Comparison of ENCODE assay signal across 14 cellular contexts in the genomic region with DNA sequence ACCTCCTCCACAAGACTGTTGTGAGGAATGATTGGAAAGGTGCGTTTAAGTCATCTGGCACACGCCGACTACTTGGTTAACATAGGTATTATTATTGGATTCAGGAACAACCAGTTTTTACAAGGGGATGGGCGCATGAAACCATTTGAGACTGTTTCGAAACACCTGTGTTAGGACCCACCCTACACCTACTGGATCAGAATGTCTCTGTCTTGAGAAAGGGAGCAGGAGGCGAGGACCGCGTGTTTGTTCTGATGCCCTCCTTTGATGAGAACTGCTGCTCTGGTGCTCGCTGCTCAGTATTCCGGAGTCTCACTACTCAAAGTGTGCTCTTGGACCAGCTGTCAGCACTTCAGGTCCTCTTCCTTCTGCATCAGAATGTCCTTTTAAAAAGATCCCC. TPM values are rescaled to one million over a fixed set of nuclear protein-coding genes. Genes with fewer than 3 reads are reported as not detected.
DNase-seq lines count a peak whose midpoint lies in the region; ATAC-seq and TF ChIP-seq lines count a peak whose summit lies in the region.
"Had no signal": no experiment of that assay in that cellular context is flagged by ENCODE, and none has a peak within 500 bp of the region (broad histone marks: within the 10 kb centered on the region; RNA-seq: fewer than 3 reads in every experiment).

No MANE protein-coding gene starts in this region.

- no peak for DNase-seq in MCF 10A (ENCODE audit: unreplicated experiment)
- no peak for DNase-seq in mammary epithelial cell
- DNase-seq in left lobe of liver (ENCODE audit: low spot score) = no peak
- no peak for DNase-seq in sigmoid colon
- no peak for DNase-seq in RKO (ENCODE audit: low spot score)
- no peak for DNase-seq in activated naive CD8-positive, alpha-beta T cell treated with anti-CD3 and anti-CD28 coated beads, Interleukin-2, amount 50 U/mL, for 24 hours
- DNase-seq in mucosa of gallbladder (ENCODE audit: low spot score) = no peak
- DNase-seq: activated gamma-delta T cell, endodermal cell, NCI-H2227 treated with DMSO at 0.1 percent for 48 hours had no signal

- peaks cover 14% of the 10 kb centered on the region for H3K36me3 Mint-ChIP-seq in MCF 10A (ENCODE audit: insufficient read depth, unreplicated experiment)
- peaks cover 7% of the 10 kb centered on the region for H3K36me3 Mint-ChIP-seq in activated naive CD8-positive, alpha-beta T cell treated with anti-CD3 and anti-CD28 coated beads, Interleukin-2, amount 50 U/mL, for 24 hours (ENCODE audit: low read depth)

- CTCF ChIA-PET in MCF 10A (lab: Yijun Ruan, JAX) (interaction anchor here (0.6 to 1.6 kb wide), 4 partner anchors 8 to 311 kb away, joined by 3 to 4 read pairs (median 3); no protein-coding TSS in a partner anchor), mammary epithelial cell (lab: Charles Lee; ENCODE audit: low non-redundant PET) (no interaction called here)

- no peak for TF ChIP-seq EP300 in sigmoid colon (IDR thresholded peaks at IDR 0.05)

- no peak overlapping the region for H3K4me2 ChIP-seq in mammary epithelial cell (ENCODE audit: insufficient read depth, low read depth, low read length)
- H3K4me2 ChIP-seq: neural progenitor cell had no signal

- H3K36me3 ChIP-seq in mammary epithelial cell (ENCODE audit: insufficient read depth, low read length) = no peaks in the 10 kb centered on the region
- H3K36me3 ChIP-seq in sigmoid colon = peaks cover 4 to 19% (median 10%) of the 10 kb centered on the region in 4 donors
- no peaks in the 10 kb centered on the region for H3K36me3 ChIP-seq in urinary bladder (ENCODE audit: insufficient read depth)
- H3K36me3 ChIP-seq: neural progenitor cell had no signal

- no peaks in the 10 kb centered on the region for H3K9me3 Mint-ChIP-seq in MCF 10A (ENCODE audit: unreplicated experiment)
- H3K9me3 Mint-ChIP-seq in activated naive CD8-positive, alpha-beta T cell treated with anti-CD3 and anti-CD28 coated beads, Interleukin-2, amount 50 U/mL, for 24 hours = no peaks in the 10 kb centered on the region
- H3K9me3 Mint-ChIP-seq: endodermal cell, neural progenitor cell had no signal

- peak overlapping the region; percentile 79 for H3K27ac Mint-ChIP-seq in MCF 10A (ENCODE audit: low read depth, unreplicated experiment)
- no peak overlapping the region for H3K27ac Mint-ChIP-seq in activated naive CD8-positive, alpha-beta T cell treated with anti-CD3 and anti-CD28 coated beads, Interleukin-2, amount 50 U/mL, for 24 hours
- H3K27ac Mint-ChIP-seq: endodermal cell had no signal

- dilution Hi-C loops in mammary epithelial cell (cut with HindIII; ENCODE audit: low sequenced_read_pairs) = no loop called here

- BruUV-seq in MCF 10A (replicated peaks; lab: Mats Ljungman, UMichigan) (no TSS peak), mammary epithelial cell (replicated peaks; lab: Mats Ljungman, UMichigan) (no TSS peak)

- no peaks in the 10 kb centered on the region for H4K20me1 ChIP-seq in mammary epithelial cell (ENCODE audit: insufficient read depth, low read length)

- in situ Hi-C loops in mammary epithelial cell (cut with MboI; ENCODE audit: low sequenced_read_pairs in 2 of 2) = no loop called here

- H3K4me1 Mint-ChIP-seq in MCF 10A (ENCODE audit: insufficient read depth, unreplicated experiment) = peaks cover 34% of the 10 kb centered on the region
- H3K4me1 Mint-ChIP-seq in activated naive CD8-positive, alpha-beta T cell treated with anti-CD3 and anti-CD28 coated beads, Interleukin-2, amount 50 U/mL, for 24 hours = peaks cover 49% of the 10 kb centered on the region

- H3K27me3 ChIP-seq in mammary epithelial cell (ENCODE audit: insufficient read depth, low read length) (no peaks in the 10 kb centered on the region), sigmoid colon (no peaks in the 10 kb centered on the region)
- H3K27me3 ChIP-seq: neural progenitor cell, SJSA1 had no signal

- TF ChIP-seq CTCF in MCF 10A (IDR thresholded peaks at IDR 0.05; ENCODE audit: unreplicated experiment) (no peak), mammary epithelial cell (conservative IDR thresholded peaks at IDR 0.05 in 1 of 2, IDR thresholded peaks at IDR 0.05 in 1 of 2; ENCODE audit: extremely low read depth in 1 of 2, insufficient read depth in 1 of 2, low read depth in 1 of 2, low read length in 2 of 2) (no peak), sigmoid colon (IDR thresholded peaks at IDR 0.05) (no peak)

- H3K4me1 ChIP-seq in mammary epithelial cell (ENCODE audit: insufficient read depth, low read length) (peaks cover 12% of the 10 kb centered on the region), sigmoid colon (peaks cover 2 to 80% (median 59%) of the 10 kb centered on the region in 4 donors), urinary bladder (ENCODE audit: insufficient read depth) (peaks cover 4% of the 10 kb centered on the region)

- H3K9me3 ChIP-seq in mammary epithelial cell (replicated peaks; ENCODE audit: insufficient read depth, low read length) = no peaks in the 10 kb centered on the region
- no peaks in the 10 kb centered on the region for H3K9me3 ChIP-seq in sigmoid colon
- H3K9me3 ChIP-seq: SJSA1 had no signal

- H3K9ac ChIP-seq in mammary epithelial cell (ENCODE audit: insufficient read depth, low read length) = no peak overlapping the region
- H3K9ac ChIP-seq: neural progenitor cell had no signal

- H3K79me2 ChIP-seq in mammary epithelial cell (ENCODE audit: insufficient read depth, low read length) = no peaks in the 10 kb centered on the region

- no peak for TF ChIP-seq POLR2A in sigmoid colon (IDR thresholded peaks at IDR 0.05)

- H3K4me3 Mint-ChIP-seq in MCF 10A (ENCODE audit: unreplicated experiment) = no peak overlapping the region
- H3K4me3 Mint-ChIP-seq in activated naive CD8-positive, alpha-beta T cell treated with anti-CD3 and anti-CD28 coated beads, Interleukin-2, amount 50 U/mL, for 24 hours = no peak overlapping the region
- H3K4me3 Mint-ChIP-seq: endodermal cell, neural progenitor cell had no signal

- no peak overlapping the region for H3K4me3 ChIP-seq in mammary epithelial cell (replicated peaks in 1 of 3; ENCODE audit: insufficient read depth in 1 of 3, low read depth in 2 of 3, low read length in 3 of 3)
- no peak overlapping the region for H3K4me3 ChIP-seq in sigmoid colon
- H3K4me3 ChIP-seq in urinary bladder (ENCODE audit: low read depth, low read length) = no peak overlapping the region
- H3K4me3 ChIP-seq: neural progenitor cell, SJSA1 had no signal

- WGBS in mammary epithelial cell (ENCODE audit: low coverage, missing lambda C conversion rate) = 89% methylated on average over 7 of the region's 10 CpGs
- 93 to 94% methylated on average over 10 of the region's 10 CpGs for WGBS in sigmoid colon, 2 donors
- WGBS in urinary bladder = 88% methylated on average over 10 of the region's 10 CpGs

- ATAC-seq in left lobe of liver = peak; percentile 10
- no peak for ATAC-seq in activated naive CD8-positive, alpha-beta T cell treated with anti-CD3 and anti-CD28 coated beads, Interleukin-2, amount 50 U/mL, for 24 hours

- H3K27me3 Mint-ChIP-seq in MCF 10A (ENCODE audit: insufficient read depth, unreplicated experiment) = no peaks in the 10 kb centered on the region
- H3K27me3 Mint-ChIP-seq in activated naive CD8-positive, alpha-beta T cell treated with anti-CD3 and anti-CD28 coated beads, Interleukin-2, amount 50 U/mL, for 24 hours = no peaks in the 10 kb centered on the region

- no peak overlapping the region for H2AFZ ChIP-seq in mammary epithelial cell (ENCODE audit: low read depth, low read length)
- H2AFZ ChIP-seq: neural progenitor cell had no signal

- no peak overlapping the region for H3K27ac ChIP-seq in mammary epithelial cell (ENCODE audit: insufficient read depth, low read depth, low read length)
- peak overlapping the region; percentile 75 to 84 (median 82) for H3K27ac ChIP-seq in sigmoid colon
- peak overlapping the region; percentile 74 for H3K27ac ChIP-seq in urinary bladder (ENCODE audit: low read depth)
- H3K27ac ChIP-seq: 22Rv1, neural progenitor cell, SJSA1 had no signal

- POLR2A ChIA-PET in MCF 10A (lab: Yijun Ruan, JAX) = no interaction called here

- intact Hi-C loops in MCF 10A (cut with micrococcal nuclease) = no loop called here
- intact Hi-C loops in mammary epithelial cell (cut with micrococcal nuclease) = no loop called here
- intact Hi-C loops in sigmoid colon (cut with DNase I) = no loop called here

RNA-seq across cellular contexts. Expression of gene H6PD, which starts 7.3 kb away (rescaled TPM):
- 23.6 and 28.7 TPM in 2 replicates for total RNA-seq in MCF 10A (2022)
- 10 to 100 TPM; 12.6 to 18.0 TPM for total RNA-seq in mammary epithelial cell
- polyA plus RNA-seq in mammary epithelial cell = 5.4 TPM
- polyA minus RNA-seq in mammary epithelial cell = 12.0 TPM
- 116 TPM for total RNA-seq in left lobe of liver
- total RNA-seq in sigmoid colon = 10 to 100 TPM; 21.6 to 34.3 (median 25.0) TPM
- 10 to 100 TPM in 1 of 3 donors, 1 to 10 TPM in 2; 2.8 to 25.9 (median 3.0) TPM for polyA plus RNA-seq in sigmoid colon
- total RNA-seq in urinary bladder = 32.6 TPM
- polyA plus RNA-seq in urinary bladder = 26.6 TPM
- 45.6 TPM for total RNA-seq in mucosa of gallbladder

RNA-seq across cellular contexts. Expression of gene SPSB1, which starts 50.8 kb away (rescaled TPM):
- total RNA-seq in MCF 10A (2022) (8.2 and 16.2 TPM in 2 replicates), mammary epithelial cell (10 to 100 TPM; 18.2 to 56.7 TPM), left lobe of liver (6.2 TPM), sigmoid colon (10 to 100 TPM; 17.4 to 34.3 (median 24.1) TPM), urinary bladder (12.4 TPM), mucosa of gallbladder (25.3 TPM)
- polyA plus RNA-seq in mammary epithelial cell (13.2 TPM), sigmoid colon (10 to 100 TPM; 25.7 to 31.2 (median 26.4) TPM), urinary bladder (36.4 TPM)
- polyA minus RNA-seq in mammary epithelial cell = 17.3 TPM
